In genomic region chr5:57889558-57889957, GRCh38 we compare ENCODE assay signal across 9 cellular contexts.
DNase-seq lines count a peak whose midpoint lies in the region; ATAC-seq, FAIRE-seq and TF ChIP-seq lines count a peak whose summit lies in the region.
"Had no signal": no experiment of that assay in that cellular context is flagged by ENCODE, and none has a peak within 500 bp of the region (broad histone marks: within the 10 kb centered on the region; RNA-seq: fewer than 3 reads in every experiment).

No MANE protein-coding gene starts in this region.

- peak; percentile 20 to 87 for DNase-seq in A549 (ENCODE audit: low read depth in 1 of 2, low spot score in 1 of 2)
- DNase-seq in HTR-8/SVneo (ENCODE audit: insufficient read length, low spot score), result peak; percentile 72
- peak; percentile 73 for DNase-seq in adipocyte (ENCODE audit: low read depth)
- DNase-seq in iris pigment epithelial cell (ENCODE audit: low read depth), result peak; percentile 80
- no peak for DNase-seq in ovary
- no peak for DNase-seq in activated effector memory CD4-positive, alpha-beta T cell treated with anti-CD3 and anti-CD28 coated beads, Interleukin-2, amount 50 U/mL, for 16 hours
- DNase-seq in GM13977 (ENCODE audit: low spot score), result no peak
- DNase-seq in stimulated activated naive B cell treated with anti-CD40 and anti-IgM and Interleukin-4, amounts not matched to agents 10 μg/mL and 1 μg/mL and 100 μg/mL, for 72 hours, result no peak
- DNase-seq: CD8-positive, alpha-beta T cell had no signal

- no peak overlapping the region for H3K9ac ChIP-seq in adipocyte (ENCODE audit: low read length)

- in situ Hi-C loops in GM13977 (cut with MboI; ENCODE audit: low pct_unique_long_range_greater_than_20kb, low sequenced_read_pairs, unreplicated experiment), result loop anchor here (25.0 kb wide), 1 partner anchor 573 kb away; the partner anchor contains the start of gene PLK2

- TF ChIP-seq POLR2A in A549 (IDR thresholded peaks at IDR 0.05; ENCODE audit: low read length) (no peak), ovary (IDR thresholded peaks at IDR 0.05) (no peak)

- no peaks in the 10 kb centered on the region for H3K9me3 ChIP-seq in A549
- no peaks in the 10 kb centered on the region for H3K9me3 ChIP-seq in adipocyte (ENCODE audit: control insufficient read depth, low read length)
- H3K9me3 ChIP-seq in ovary, result no peaks in the 10 kb centered on the region

- H3K4me1 Mint-ChIP-seq in stimulated activated naive B cell treated with anti-CD40 and anti-IgM and Interleukin-4, amounts not matched to agents 10 μg/mL and 1 μg/mL and 100 μg/mL, for 72 hours, result no peaks in the 10 kb centered on the region

- no peaks in the 10 kb centered on the region for H3K36me3 ChIP-seq in adipocyte (ENCODE audit: control insufficient read depth, insufficient read depth, low read length, severe bottlenecking)
- H3K36me3 ChIP-seq in ovary, result no peaks in the 10 kb centered on the region

- peak overlapping the region; percentile 71 to 86 for H3K27ac ChIP-seq in A549
- no peak overlapping the region for H3K27ac ChIP-seq in ovary

- H3K9me3 Mint-ChIP-seq in stimulated activated naive B cell treated with anti-CD40 and anti-IgM and Interleukin-4, amounts not matched to agents 10 μg/mL and 1 μg/mL and 100 μg/mL, for 72 hours, result no peaks in the 10 kb centered on the region
- H3K9me3 Mint-ChIP-seq: CD8-positive, alpha-beta T cell had no signal

- POLR2A ChIA-PET in A549 (lab: Yijun Ruan, JAX), result interaction anchor here (0.8 to 1.7 kb wide), 4 partner anchors 110 to 571 kb away, joined by 3 to 15 read pairs (median 6); partner anchors contain the start of gene PLK2

- H3K36me3 Mint-ChIP-seq in stimulated activated naive B cell treated with anti-CD40 and anti-IgM and Interleukin-4, amounts not matched to agents 10 μg/mL and 1 μg/mL and 100 μg/mL, for 72 hours, result no peaks in the 10 kb centered on the region
- H3K36me3 Mint-ChIP-seq: CD8-positive, alpha-beta T cell had no signal

- peak; percentile 92 to 93 for ATAC-seq in A549
- no peak for ATAC-seq in stimulated activated naive B cell treated with anti-CD40 and anti-IgM and Interleukin-4, amounts not matched to agents 10 μg/mL and 1 μg/mL and 100 μg/mL, for 72 hours (replicated peaks)
- ATAC-seq: CD8-positive, alpha-beta T cell had no signal

- no peak overlapping the region for H3K27ac Mint-ChIP-seq in stimulated activated naive B cell treated with anti-CD40 and anti-IgM and Interleukin-4, amounts not matched to agents 10 μg/mL and 1 μg/mL and 100 μg/mL, for 72 hours
- H3K27ac Mint-ChIP-seq: CD8-positive, alpha-beta T cell had no signal

- FAIRE-seq in A549 (lab: Jason Lieb, UNC) (peak; percentile 90), HTR-8/SVneo (lab: Jason Lieb, UNC) (peak; percentile 99)

- peak overlapping the region; percentile 68 for H3K4me2 ChIP-seq in A549

- intact Hi-C loops in ovary (cut with DNase I), result loop anchor here in 1 of 4 donors (10.0 kb wide), 1 partner anchor 595 kb away; no protein-coding TSS in a partner anchor

- TF ChIP-seq RAD21 in A549 (conservative IDR thresholded peaks at IDR 0.05 in 1 of 2, IDR thresholded peaks at IDR 0.05 in 1 of 2), result peak; percentile 94 to 95

- CTCF ChIA-PET in A549 (lab: Yijun Ruan, JAX), result interaction anchor here (0.6 to 3.8 kb wide), 9 partner anchors 11 to 577 kb away, joined by 3 to 31 read pairs (median 4); no protein-coding TSS in a partner anchor

- peak in 1 of 2 experiments; percentile 67; a peak in 1 of 5 replicates for TF ChIP-seq EP300 in A549 (IDR thresholded peaks at IDR 0.05)
- TF ChIP-seq EP300 in ovary (IDR thresholded peaks at IDR 0.05), result no peak

- peak; percentile 72 for TF ChIP-seq CTCF in A549 (IDR thresholded peaks at IDR 0.05)
- TF ChIP-seq CTCF in ovary (IDR thresholded peaks at IDR 0.05), result no peak
- TF ChIP-seq CTCF in GM13977 (IDR thresholded peaks at IDR 0.05; ENCODE audit: extremely low read depth, insufficient read depth, missing control alignments), result no peak

- no peak overlapping the region for H3K4me3 Mint-ChIP-seq in stimulated activated naive B cell treated with anti-CD40 and anti-IgM and Interleukin-4, amounts not matched to agents 10 μg/mL and 1 μg/mL and 100 μg/mL, for 72 hours
- H3K4me3 Mint-ChIP-seq: CD8-positive, alpha-beta T cell had no signal

- H3K4me1 ChIP-seq in A549 (peaks cover 36% of the 10 kb centered on the region), adipocyte (ENCODE audit: control insufficient read depth, insufficient read depth, low read length) (peaks cover 2% of the 10 kb centered on the region), ovary (ENCODE audit: insufficient read depth) (no peaks in the 10 kb centered on the region)

- no peak overlapping the region for H3K4me3 ChIP-seq in A549
- H3K4me3 ChIP-seq in adipocyte (ENCODE audit: low read length), result no peak overlapping the region
- no peak overlapping the region for H3K4me3 ChIP-seq in ovary

- no peaks in the 10 kb centered on the region for H3K27me3 Mint-ChIP-seq in stimulated activated naive B cell treated with anti-CD40 and anti-IgM and Interleukin-4, amounts not matched to agents 10 μg/mL and 1 μg/mL and 100 μg/mL, for 72 hours

- WGBS in A549 (ENCODE audit: missing lambda C conversion rate), result 12% methylated on average over 5 of the region's 5 CpGs
- 78 to 89% (median 83%) methylated on average over 5 of the region's 5 CpGs for WGBS in ovary, 3 donors

- H3K27me3 ChIP-seq in adipocyte (replicated peaks; ENCODE audit: control insufficient read depth, insufficient read depth, low read length), result no peaks in the 10 kb centered on the region
- H3K27me3 ChIP-seq in ovary, result no peaks in the 10 kb centered on the region

TF ChIP-seq in A549, 52 proteins besides CTCF, POLR2A, EP300 and RAD21:
- TF ChIP-seq FOSL2 (IDR thresholded peaks at IDR 0.05) (no peak), FOSL2 (CRISPR knock-in tag; IDR thresholded peaks at IDR 0.05) (peak; percentile 59; the same call in 1 of the 2 replicates), NR3C1 (IDR thresholded peaks at IDR 0.05) (no peak), SMC3 (IDR thresholded peaks at IDR 0.05) (peak; percentile 94), RFX5 (IDR thresholded peaks at IDR 0.05) (no peak), JUN (IDR thresholded peaks at IDR 0.05) (peak; percentile 34 to 48; a peak in 2 of 5 replicates), MAFK (IDR thresholded peaks at IDR 0.05; ENCODE audit: partially characterized antibody) (no peak), EHF (CRISPR knock-in tag; IDR thresholded peaks at IDR 0.05) (peak; percentile 59; the same call in 1 of the 2 replicates), MAX (IDR thresholded peaks at IDR 0.05) (peak; percentile 83), KDM1A (IDR thresholded peaks at IDR 0.05; ENCODE audit: low read depth) (no peak), ZFP36 (IDR thresholded peaks at IDR 0.05; ENCODE audit: borderline replicate concordance, partially characterized antibody) (peak; percentile 11), ZSCAN20 (CRISPR knock-in tag; IDR thresholded peaks at IDR 0.05) (no peak), HEYL (CRISPR knock-in tag; IDR thresholded peaks at IDR 0.05) (no peak), CBX2 (IDR thresholded peaks at IDR 0.05; ENCODE audit: borderline replicate concordance, low read depth) (no peak), RCOR1 (IDR thresholded peaks at IDR 0.05; ENCODE audit: low read depth, low read length) (no peak), ZNF302 (CRISPR knock-in tag; IDR thresholded peaks at IDR 0.05) (0 out of 2 replicates have a peak, but pooled peaks have one; percentile 26), FOSB (CRISPR knock-in tag; IDR thresholded peaks at IDR 0.05) (no peak), KDM5A (IDR thresholded peaks at IDR 0.05) (no peak), HOXB13 (CRISPR knock-in tag; IDR thresholded peaks at IDR 0.05; ENCODE audit: low read depth) (0 out of 2 replicates have a peak, but pooled peaks have one; percentile 22), CEBPB (IDR thresholded peaks at IDR 0.05) (peak in 1 of 2 experiments; percentile 34; a peak in 2 of 4 replicates), CHD2 (IDR thresholded peaks at IDR 0.05; ENCODE audit: low read length, partially characterized antibody) (no peak), GATA3 (IDR thresholded peaks at IDR 0.05; ENCODE audit: borderline replicate concordance) (peak; percentile 82; the same call in 1 of the 2 replicates)
- TF ChIP-seq, protein P1, sequence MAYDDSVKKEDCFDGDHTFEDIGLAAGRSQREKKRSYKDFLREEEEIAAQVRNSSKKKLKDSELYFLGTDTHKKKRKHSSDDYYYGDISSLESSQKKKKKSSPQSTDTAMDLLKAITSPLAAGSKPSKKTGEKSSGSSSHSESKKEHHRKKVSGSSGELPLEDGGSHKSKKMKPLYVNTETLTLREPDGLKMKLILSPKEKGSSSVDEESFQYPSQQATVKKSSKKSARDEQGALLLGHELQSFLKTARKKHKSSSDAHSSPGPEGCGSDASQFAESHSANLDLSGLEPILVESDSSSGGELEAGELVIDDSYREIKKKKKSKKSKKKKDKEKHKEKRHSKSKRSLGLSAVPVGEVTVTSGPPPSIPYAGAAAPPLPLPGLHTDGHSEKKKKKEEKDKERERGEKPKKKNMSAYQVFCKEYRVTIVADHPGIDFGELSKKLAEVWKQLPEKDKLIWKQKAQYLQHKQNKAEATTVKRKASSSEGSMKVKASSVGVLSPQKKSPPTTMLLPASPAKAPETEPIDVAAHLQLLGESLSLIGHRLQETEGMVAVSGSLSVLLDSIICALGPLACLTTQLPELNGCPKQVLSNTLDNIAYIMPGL (CRISPR knock-in tag; IDR thresholded peaks at IDR 0.05; ENCODE audit: borderline replicate concordance), result no peak
- TF ChIP-seq, protein P2, sequence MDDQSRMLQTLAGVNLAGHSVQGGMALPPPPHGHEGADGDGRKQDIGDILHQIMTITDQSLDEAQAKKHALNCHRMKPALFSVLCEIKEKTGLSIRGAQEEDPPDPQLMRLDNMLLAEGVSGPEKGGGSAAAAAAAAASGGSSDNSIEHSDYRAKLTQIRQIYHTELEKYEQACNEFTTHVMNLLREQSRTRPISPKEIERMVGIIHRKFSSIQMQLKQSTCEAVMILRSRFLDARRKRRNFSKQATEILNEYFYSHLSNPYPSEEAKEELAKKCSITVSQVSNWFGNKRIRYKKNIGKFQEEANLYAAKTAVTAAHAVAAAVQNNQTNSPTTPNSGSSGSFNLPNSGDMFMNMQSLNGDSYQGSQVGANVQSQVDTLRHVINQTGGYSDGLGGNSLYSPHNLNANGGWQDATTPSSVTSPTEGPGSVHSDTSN (IDR thresholded peaks at IDR 0.05), result 0 out of 2 replicates have a peak, but pooled peaks have one; percentile 13

Comparison
In these comparisons a context has a peak if more than half of its experiments do, and no peak if none do; other contexts are left out.
1. ATAC-seq: peak in A549 (2 of 2); none in stimulated activated naive B cell treated with anti-CD40 and anti-IgM and Interleukin-4, amounts not matched to agents 10 μg/mL and 1 μg/mL and 100 μg/mL, for 72 hours (0 of 2).
2. DNase-seq: peak in A549 (2 of 2), HTR-8/SVneo (single experiment), adipocyte (single experiment) and iris pigment epithelial cell (single experiment); none in ovary (0 of 5), activated effector memory CD4-positive, alpha-beta T cell treated with anti-CD3 and anti-CD28 coated beads, Interleukin-2, amount 50 U/mL, for 16 hours (single experiment), GM13977 (single experiment) and stimulated activated naive B cell treated with anti-CD40 and anti-IgM and Interleukin-4, amounts not matched to agents 10 μg/mL and 1 μg/mL and 100 μg/mL, for 72 hours (single experiment).
3. H3K27ac ChIP-seq: peak in A549 (2 of 2); none in ovary (0 of 2).